Comparison of ENCODE assay signal across 10 cellular contexts in the genomic region with DNA sequence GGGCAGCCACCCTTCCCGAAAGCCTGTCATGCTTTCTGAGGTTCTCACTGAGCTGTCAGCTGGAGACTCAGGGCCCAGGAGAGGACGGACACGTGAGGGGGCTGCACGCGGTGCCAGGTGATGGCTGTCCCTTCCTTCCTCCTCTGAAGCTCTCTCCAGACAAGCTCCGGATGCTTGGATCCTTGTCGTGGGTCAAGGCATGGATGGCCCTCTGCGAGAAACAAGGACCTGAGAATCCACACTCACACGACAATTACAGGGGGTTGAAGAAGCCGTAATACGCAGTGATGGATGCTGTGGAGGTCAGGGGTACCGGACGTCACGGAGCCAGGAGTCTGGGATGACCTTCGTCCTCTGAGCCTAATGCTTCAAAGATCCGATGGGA.
"Had no signal": no experiment of that assay in that cellular context is flagged by ENCODE, and none has a peak within 500 bp of the region (broad histone marks: within the 10 kb centered on the region; RNA-seq: fewer than 3 reads in every experiment).

No MANE protein-coding gene starts in this region.

- ATAC-seq: esophagus mucosa had no signal

- H3K79me2 ChIP-seq: parathyroid adenoma had no signal

- H3K27me3 Mint-ChIP-seq: activated CD4-positive, alpha-beta T cell treated with anti-CD3 and anti-CD28 coated beads, Interleukin-2, amount 10 ng/mL, durations not matched to agents 24 days and 14 days had no signal

- H3K9me3 Mint-ChIP-seq: activated CD4-positive, alpha-beta T cell treated with anti-CD3 and anti-CD28 coated beads, Interleukin-2, amount 10 ng/mL, durations not matched to agents 24 days and 14 days; activated naive CD4-positive, alpha-beta T cell treated with anti-CD3 and anti-CD28 coated beads, Interleukin-2, amount 50 U/mL, for 24 hours; neural crest cell; T-cell had no signal

- H3K36me3 Mint-ChIP-seq: activated naive CD4-positive, alpha-beta T cell treated with anti-CD3 and anti-CD28 coated beads, Interleukin-2, amount 50 U/mL, for 24 hours; T-cell had no signal

- H3K27ac ChIP-seq: brain microvascular endothelial cell, parathyroid adenoma, tibial nerve had no signal

- H3K9ac ChIP-seq: parathyroid adenoma had no signal

- H3K4me3 Mint-ChIP-seq: activated CD4-positive, alpha-beta T cell treated with anti-CD3 and anti-CD28 coated beads, Interleukin-2, amount 10 ng/mL, durations not matched to agents 24 days and 14 days; activated naive CD4-positive, alpha-beta T cell treated with anti-CD3 and anti-CD28 coated beads, Interleukin-2, amount 50 U/mL, for 24 hours; neural crest cell had no signal

- H2AFZ ChIP-seq: parathyroid adenoma had no signal

- DNase-seq: activated CD4-positive, alpha-beta T cell treated with anti-CD3 and anti-CD28 coated beads, Interleukin-2, amount 10 ng/mL, durations not matched to agents 24 days and 14 days; activated effector memory CD4-positive, alpha-beta T cell treated with Interleukin-2 at 50 U/mL for 16 hours; brain microvascular endothelial cell; T-cell had no signal

- H3K4me1 ChIP-seq: parathyroid adenoma, tibial nerve had no signal

- H3K36me3 ChIP-seq: brain microvascular endothelial cell, tibial nerve had no signal

- H3K4me3 ChIP-seq: tibial nerve had no signal

- H3K27ac Mint-ChIP-seq: activated naive CD4-positive, alpha-beta T cell treated with anti-CD3 and anti-CD28 coated beads, Interleukin-2, amount 50 U/mL, for 24 hours; T-cell had no signal

- FAIRE-seq: endometrium had no signal

- H3K9me3 ChIP-seq: tibial nerve had no signal

- H3K27me3 ChIP-seq: brain microvascular endothelial cell, tibial nerve had no signal
